Comparison of ENCODE assay signal across 1 cellular context in genomic region chr12:121404734-121405133, GRCh38.
TF ChIP-seq lines count a peak whose summit lies in the region.

No MANE protein-coding gene starts in this region.

TF ChIP-seq in HepG2, 621 proteins besides CTCF, POLR2A, EP300 and RAD21 (continued from another document):
- no peak for TF ChIP-seq ZBTB44 (CRISPR knock-in tag; IDR thresholded peaks at IDR 0.05)
- no peak for TF ChIP-seq PAF1 (CRISPR knock-in tag; IDR thresholded peaks at IDR 0.05)
- no peak for TF ChIP-seq TCF7L2 (IDR thresholded peaks at IDR 0.05; ENCODE audit: low read depth, low read length)
- no peak for TF ChIP-seq TP53 (CRISPR knock-in tag; conservative IDR thresholded peaks at IDR 0.05)
- no peak for TF ChIP-seq GTF3A (CRISPR knock-in tag; conservative IDR thresholded peaks at IDR 0.05)
- peak; percentile 98 for TF ChIP-seq LCORL (IDR thresholded peaks at IDR 0.05)
- TF ChIP-seq LCORL (CRISPR knock-in tag; IDR thresholded peaks at IDR 0.05): no peak
- no peak for TF ChIP-seq NFATC3 (CRISPR knock-in tag; IDR thresholded peaks at IDR 0.05)
- TF ChIP-seq GTF2F1 (IDR thresholded peaks at IDR 0.05; ENCODE audit: low read length): peak; percentile 81; the same call in 1 of the 2 replicates
- TF ChIP-seq RAD51 (IDR thresholded peaks at IDR 0.05; ENCODE audit: borderline replicate concordance): no peak
TF ChIP-seq in HepG2: peak in this region for 3.
